Comparison of ENCODE assay signal across 9 cellular contexts in the genomic region with DNA sequence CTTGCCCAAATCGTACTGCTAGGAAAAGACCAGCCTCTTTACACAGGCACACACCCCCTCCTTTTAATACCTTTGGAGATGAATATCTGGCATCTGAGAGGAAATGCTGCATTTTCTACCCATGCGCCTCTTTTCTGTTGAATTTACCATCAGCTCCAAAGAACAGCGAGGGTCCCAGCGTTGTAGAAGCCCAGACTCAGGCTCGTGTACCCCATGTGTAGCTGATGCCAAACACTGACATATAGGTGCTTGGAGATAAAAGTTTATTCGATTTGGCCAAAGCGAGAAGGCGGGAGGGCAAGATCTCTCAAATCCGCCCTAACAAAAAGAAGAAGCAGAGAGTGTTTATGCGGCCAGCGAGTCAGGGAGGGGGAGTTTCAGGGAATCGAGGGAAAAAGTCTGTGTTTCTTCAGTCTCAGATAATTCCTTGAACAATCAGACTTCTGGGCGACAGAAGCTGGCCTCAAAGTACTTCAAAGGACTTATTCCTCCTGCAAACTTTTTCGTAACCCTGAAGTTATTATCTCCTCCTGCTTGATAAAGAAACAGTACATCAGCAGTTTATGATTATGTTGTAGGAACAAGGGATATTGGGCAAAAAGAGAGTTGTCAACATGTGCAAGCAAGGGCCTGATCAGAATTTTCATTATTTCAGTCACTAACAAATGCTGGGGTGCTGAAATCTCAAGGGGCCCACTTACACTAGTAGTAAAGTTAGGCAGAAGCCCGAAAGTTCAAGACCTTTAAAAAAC. TPM values are rescaled to one million over a fixed set of nuclear protein-coding genes. Genes with fewer than 3 reads are reported as not detected.
DNase-seq lines count a peak whose midpoint lies in the region; ATAC-seq, FAIRE-seq and TF ChIP-seq lines count a peak whose summit lies in the region.
"Had no signal": no experiment of that assay in that cellular context is flagged by ENCODE, and none has a peak within 500 bp of the region (broad histone marks: within the 10 kb centered on the region; RNA-seq: fewer than 3 reads in every experiment).

No MANE protein-coding gene starts in this region.

- TF ChIP-seq CTCF in 22Rv1 (IDR thresholded peaks at IDR 0.05): no peak
- TF ChIP-seq CTCF in kidney (IDR thresholded peaks at IDR 0.05; ENCODE audit: borderline replicate concordance, extremely low read depth, insufficient read depth): no peak
- TF ChIP-seq CTCF in testis (IDR thresholded peaks at IDR 0.05): no peak

- no peak for FAIRE-seq in kidney (lab: Jason Lieb, UNC)

- H3K9ac ChIP-seq in kidney (ENCODE audit: low read length in 2 of 2): peak overlapping the region; percentile 60 to 61

- no peak for TF ChIP-seq POLR2A in testis (IDR thresholded peaks at IDR 0.05)

- WGBS in testis, 2 donors: 5 to 7% methylated on average over 15 of the region's 15 CpGs

- no peaks in the 10 kb centered on the region for H3K27me3 ChIP-seq in testis

- no peaks in the 10 kb centered on the region for H3K36me3 ChIP-seq in kidney (ENCODE audit: control insufficient read depth in 1 of 2, insufficient read depth in 2 of 2, low read length in 2 of 2)
- no peaks in the 10 kb centered on the region for H3K36me3 ChIP-seq in testis (ENCODE audit: low read depth, missing control alignments)

- H3K4me1 ChIP-seq in kidney (ENCODE audit: control insufficient read depth in 1 of 2, insufficient read depth in 1 of 2, low read depth in 1 of 2, low read length in 2 of 2) (peaks cover 6 to 11% of the 10 kb centered on the region in 2 donors), testis (peaks cover 17% of the 10 kb centered on the region)

- DNase-seq in activated T-cell treated with anti-CD3 and anti-CD28 coated beads, Interleukin-2, amount 50 U/mL, for 48 hours: peak; percentile 28 to 34
- DNase-seq in kidney (no peak), testis (peak; percentile 31), NCI-H2171 treated with DMSO at 0.1 percent for 48 hours (lab: John Stamatoyannopoulos, UW) (no peak), NCI-H2196 (lab: John Stamatoyannopoulos, UW; ENCODE audit: unreplicated experiment) (no peak)

- intact Hi-C loops in kidney (cut with DNase I): no loop called here
- intact Hi-C loops in testis (cut with DNase I; ENCODE audit: low total_unique reads): no loop called here

- ATAC-seq in GM18907 (IDR thresholded peaks at IDR 0.05; ENCODE audit: unreplicated experiment) (peak; percentile 24), HG03196 (IDR thresholded peaks at IDR 0.05; ENCODE audit: unreplicated experiment) (peak; percentile 14)

- peak overlapping the region; percentile 77 to 86 for H3K4me3 ChIP-seq in kidney (ENCODE audit: low read length in 2 of 2)
- H3K4me3 ChIP-seq in testis: peak overlapping the region; percentile 82 to 86

- H3K27ac ChIP-seq in 22Rv1 (peak overlapping the region; percentile 48), kidney (ENCODE audit: low read depth in 2 of 2, low read length in 2 of 2) (peak overlapping the region in 1 of 2 donors; percentile 7), testis (peak overlapping the region in 1 of 2 donors; percentile 87)

- H3K9me3 ChIP-seq in kidney (ENCODE audit: control insufficient read depth in 1 of 2, low read length in 2 of 2) (no peaks in the 10 kb centered on the region), testis (no peaks in the 10 kb centered on the region)

RNA-seq across cellular contexts. Expression of a gene that starts 0.6 kb away (rescaled TPM):
- total RNA-seq in kidney (91.2 TPM), testis (100 to 1,000 TPM; 181 to 215 TPM)
- polyA plus RNA-seq in kidney (ENCODE audit: insufficient read depth, low read depth, low replicate concordance) (115 TPM), testis (ENCODE audit: insufficient read depth, low read depth, low replicate concordance) (82.4 TPM)

RNA-seq across cellular contexts. Expression of a gene that starts 35.9 kb away (rescaled TPM):
- total RNA-seq in kidney: 7.7 TPM
- 1.8 TPM for polyA plus RNA-seq in kidney (ENCODE audit: insufficient read depth, low read depth, low replicate concordance)
- total RNA-seq in testis: 1 to 10 TPM in 1 of 2 donors, under 1 TPM in 1; 0.47 to 1.1 TPM
- polyA plus RNA-seq in testis (ENCODE audit: insufficient read depth, low read depth, low replicate concordance): 2.5 TPM
- total RNA-seq: lung microvascular endothelial cell had no signal

Comparison
In these comparisons a context has a peak if more than half of its experiments do, and no peak if none do; other contexts are left out.
1. DNase-seq: peak in activated T-cell treated with anti-CD3 and anti-CD28 coated beads, Interleukin-2, amount 50 U/mL, for 48 hours (2 of 2) and testis (single experiment); none in kidney (single experiment), NCI-H2171 treated with DMSO at 0.1 percent for 48 hours (single experiment) and NCI-H2196 (single experiment).